ENCODE assay signal across 25 cellular contexts in the genomic region with DNA sequence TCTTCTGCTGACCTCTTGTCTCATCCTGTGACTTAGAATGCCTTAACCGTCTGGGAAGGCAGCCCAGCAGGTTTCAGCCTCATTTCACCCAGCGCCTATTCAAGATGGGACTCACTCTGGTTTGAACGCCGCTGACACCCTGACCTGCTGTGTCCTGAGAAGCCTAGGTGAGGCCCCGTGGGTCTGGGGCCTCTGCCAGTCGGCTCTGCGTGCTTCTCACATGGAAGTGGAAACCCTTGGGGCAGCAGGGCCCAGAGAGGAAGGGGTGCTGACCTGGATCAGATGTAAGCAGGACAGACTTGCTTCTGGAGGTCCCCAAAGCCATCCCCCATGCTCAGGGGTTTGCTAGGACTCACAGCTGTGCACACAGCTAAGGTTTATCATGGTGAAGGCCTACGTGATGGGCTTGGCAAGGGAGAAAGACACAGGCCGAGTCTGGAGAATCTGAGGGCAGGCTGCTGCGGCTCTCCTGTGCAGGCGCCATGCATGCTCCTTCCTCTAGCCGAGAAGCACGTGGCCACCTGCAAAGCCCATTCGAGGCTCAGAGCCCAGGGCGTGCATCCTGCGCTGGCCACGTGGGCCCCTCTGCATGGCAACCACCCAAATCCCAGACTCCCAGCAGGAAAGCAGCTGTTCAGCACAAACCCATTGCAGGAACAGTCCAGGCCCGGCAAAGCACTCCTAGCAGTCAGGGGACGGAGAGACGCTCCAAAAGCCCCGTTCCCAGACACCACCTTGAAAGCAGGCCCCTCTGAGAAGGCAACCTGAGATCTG. TPM values are rescaled to one million over a fixed set of nuclear protein-coding genes. Genes with fewer than 3 reads are reported as not detected.
DNase-seq lines count a peak whose midpoint lies in the region; ATAC-seq and TF ChIP-seq lines count a peak whose summit lies in the region.
"Had no signal": no experiment of that assay in that cellular context is flagged by ENCODE, and none has a peak within 500 bp of the region (broad histone marks: within the 10 kb centered on the region; RNA-seq: fewer than 3 reads in every experiment).

No MANE protein-coding gene starts in this region.

- H3K4me3 ChIP-seq in right cardiac atrium (ENCODE audit: low read length): no peak overlapping the region
- no peak overlapping the region for H3K4me3 ChIP-seq in heart right ventricle
- no peak overlapping the region for H3K4me3 ChIP-seq in SJCRH30
- H3K4me3 ChIP-seq: GM23338, HAP-1 had no signal

- no peaks in the 10 kb centered on the region for H3K27me3 Mint-ChIP-seq in natural killer cell (ENCODE audit: low read depth in 2 of 2)

- H3K9me3 Mint-ChIP-seq in natural killer cell: no peaks in the 10 kb centered on the region
- H3K9me3 Mint-ChIP-seq: CD4-positive, alpha-beta memory T cell; GM23338 had no signal

- no peak for TF ChIP-seq CTCF in heart right ventricle (IDR thresholded peaks at IDR 0.05)
- no peak for TF ChIP-seq CTCF in natural killer cell (IDR thresholded peaks at IDR 0.05)

- WGBS in right cardiac atrium: 77% methylated on average over 21 of the region's 21 CpGs
- WGBS in heart right ventricle, 2 donors: 76 to 77% methylated on average over 21 of the region's 21 CpGs

- H3K4me1 Mint-ChIP-seq in natural killer cell: peaks cover 55 to 60% of the 10 kb centered on the region in 2 donors
- H3K4me1 Mint-ChIP-seq: GM23338 had no signal

- H3K4me1 ChIP-seq in right cardiac atrium (ENCODE audit: control insufficient read depth, insufficient read depth, low read length) (no peaks in the 10 kb centered on the region), heart right ventricle (peaks cover 0 to 66% (median 0%) of the 10 kb centered on the region in 9 donors), SJCRH30 (peaks cover 8% of the 10 kb centered on the region)
- H3K4me1 ChIP-seq: HAP-1 had no signal

- H3K36me3 Mint-ChIP-seq in natural killer cell: no peaks in the 10 kb centered on the region
- H3K36me3 Mint-ChIP-seq: CD4-positive, alpha-beta memory T cell had no signal

- no peak for ATAC-seq in right cardiac atrium
- no peak for ATAC-seq in heart right ventricle
- no peak for ATAC-seq in natural killer cell
- no peak for ATAC-seq in SK-N-SH treated with all-trans-retinoic acid at 6 μM for 48 hours
- ATAC-seq in HG02642 (IDR thresholded peaks at IDR 0.05; ENCODE audit: poor library complexity, unreplicated experiment): no peak
- ATAC-seq: GM23338 had no signal

- DNase-seq in right cardiac atrium (peak in 2 of 3 donors; percentile 21 to 28), heart right ventricle (no peak), SJCRH30 (peak; percentile 38 to 60), natural killer cell (no peak), hippocampal formation (lab: John Stamatoyannopoulos, UW) (no peak)
- DNase-seq in activated CD4-positive, CD25-positive, alpha-beta regulatory T cell (lab: John Stamatoyannopoulos, UW): no peak
- DNase-seq: CD4-positive, alpha-beta memory T cell; COR-L47; HFFc6; Kasumi-1; NCI-H1092 treated with DMSO at 0.1 percent for 48 hours; NCI-H1436; NCI-H187; NCI-H2081 treated with DMSO at 0.1 percent for 48 hours; NCI-H2171 treated with DMSO at 0.1 percent for 48 hours; NCI-H526; NCI-H82; NK-92 treated with Interleukin-12 subunit alpha and Interleukin-12 subunit beta, amount 100 ng/mL, for 24 hours; RPMI8226; SHP77 had no signal

- H3K4me3 Mint-ChIP-seq in natural killer cell: peak overlapping the region; percentile 37
- H3K4me3 Mint-ChIP-seq: CD4-positive, alpha-beta memory T cell; GM23338; HFFc6 had no signal

- no peaks in the 10 kb centered on the region for H3K9me3 ChIP-seq in right cardiac atrium (ENCODE audit: control insufficient read depth, low read length)
- H3K9me3 ChIP-seq in heart right ventricle: no peaks in the 10 kb centered on the region
- no peaks in the 10 kb centered on the region for H3K9me3 ChIP-seq in SJCRH30 (replicated peaks)
- H3K9me3 ChIP-seq: HAP-1 had no signal

- peaks cover 0 to 11% (median 0%) of the 10 kb centered on the region in 9 donors for H3K36me3 ChIP-seq in heart right ventricle
- no peaks in the 10 kb centered on the region for H3K36me3 ChIP-seq in SJCRH30
- H3K36me3 ChIP-seq: HAP-1 had no signal

- no peak overlapping the region for H3K27ac Mint-ChIP-seq in natural killer cell
- H3K27ac Mint-ChIP-seq: CD4-positive, alpha-beta memory T cell; GM23338; HFFc6 had no signal

- intact Hi-C loops in right cardiac atrium (cut with DNase I) (no loop called here), heart right ventricle (cut with DNase I) (loop anchor here in 1 of 10 donors (10.0 kb wide), 1 partner anchor 118 kb away; no protein-coding TSS in a partner anchor), natural killer cell (cut with micrococcal nuclease) (no loop called here)

- no peaks in the 10 kb centered on the region for H3K27me3 ChIP-seq in right cardiac atrium (ENCODE audit: control insufficient read depth, insufficient read depth)
- H3K27me3 ChIP-seq in heart right ventricle: peaks cover 0 to 25% (median 6%) of the 10 kb centered on the region in 7 donors
- no peaks in the 10 kb centered on the region for H3K27me3 ChIP-seq in SJCRH30

- H3K27ac ChIP-seq in right cardiac atrium (ENCODE audit: low read length) (no peak overlapping the region), heart right ventricle (no peak overlapping the region), SJCRH30 (no peak overlapping the region)

TF ChIP-seq in SK-N-SH treated with all-trans-retinoic acid at 6 μM for 48 hours, 23 proteins besides CTCF, POLR2A, EP300 and RAD21 (continues in another document):
- TF ChIP-seq PATZ1 (CRISPR knock-in tag; IDR thresholded peaks at IDR 0.05; ENCODE audit: borderline replicate concordance) (no peak), CSDC2 (CRISPR knock-in tag; IDR thresholded peaks at IDR 0.05) (no peak), OSR1 (CRISPR knock-in tag; IDR thresholded peaks at IDR 0.05) (no peak), ARNTL (CRISPR knock-in tag; IDR thresholded peaks at IDR 0.05; ENCODE audit: borderline replicate concordance, low read depth) (no peak), ESRRG (CRISPR knock-in tag; IDR thresholded peaks at IDR 0.05) (no peak), RARB (CRISPR knock-in tag; IDR thresholded peaks at IDR 0.05) (no peak), ZFP3 (CRISPR knock-in tag; IDR thresholded peaks at IDR 0.05) (no peak), PPARA (CRISPR knock-in tag; IDR thresholded peaks at IDR 0.05; ENCODE audit: borderline replicate concordance) (no peak), POU6F1 (CRISPR knock-in tag; IDR thresholded peaks at IDR 0.05; ENCODE audit: borderline replicate concordance, low read depth) (no peak)

RNA-seq across cellular contexts. Expression of gene TRPM2, which starts 3.8 kb away (rescaled TPM):
- total RNA-seq in right cardiac atrium (1 to 10 TPM; 1.0 to 1.7 (median 1.4) TPM), heart right ventricle (1 to 10 TPM in 5 of 10 donors, under 1 TPM in 5; 0.34 to 8.5 (median 0.89) TPM), natural killer cell (10 to 100 TPM; 21.7 to 70.5 (median 25.2) TPM)
- polyA plus RNA-seq in right cardiac atrium (0.61 TPM), heart right ventricle (1 to 10 TPM; 1.2 to 2.4 TPM)
- total RNA-seq in SJCRH30 (2014; rRNA removed; shearing (Covaris generic)): 0.61 and 0.87 TPM in 2 replicates
- polyA plus RNA-seq: BJ had no signal

RNA-seq across cellular contexts. Expression of gene CFAP410, which starts 18.1 kb away (rescaled TPM):
- total RNA-seq in right cardiac atrium: 10 to 100 TPM; 13.2 to 19.8 (median 17.6) TPM
- polyA plus RNA-seq in right cardiac atrium: 16.8 TPM
- total RNA-seq in heart right ventricle: 10 to 100 TPM; 10.9 to 15.8 (median 13.3) TPM
- 10 to 100 TPM; 27.6 to 34.7 TPM for polyA plus RNA-seq in heart right ventricle
- total RNA-seq in SJCRH30 (2014; rRNA removed; shearing (Covaris generic)): 7.5 and 8.2 TPM in 2 replicates
- total RNA-seq in natural killer cell: 10 to 100 TPM; 43.6 to 47.4 (median 46.7) TPM

RNA-seq across cellular contexts. Expression of gene PFKL, which starts 57.4 kb away (rescaled TPM):
- total RNA-seq in right cardiac atrium: 10 to 100 TPM; 43.2 to 54.9 (median 49.6) TPM
- polyA plus RNA-seq in right cardiac atrium: 42.8 TPM
- total RNA-seq in heart right ventricle: 10 to 100 TPM; 34.7 to 84.4 (median 43.8) TPM
- polyA plus RNA-seq in heart right ventricle: 10 to 100 TPM; 42.6 to 56.9 TPM
- 49.8 and 50.7 TPM in 2 replicates for total RNA-seq in SJCRH30 (2014; rRNA removed; shearing (Covaris generic))
- 10 to 100 TPM; 89.7 to 91.3 (median 89.9) TPM for total RNA-seq in natural killer cell

Comparison
In these comparisons a context has a peak if more than half of its experiments do, and no peak if none do; other contexts are left out.
1. DNase-seq: peak in right cardiac atrium (2 of 3) and SJCRH30 (2 of 2); none in heart right ventricle (0 of 2), natural killer cell (single experiment), activated CD4-positive, CD25-positive, alpha-beta regulatory T cell (0 of 4) and hippocampal formation (0 of 2).